Comparison of ENCODE assay signal across 21 cellular contexts in the genomic region with DNA sequence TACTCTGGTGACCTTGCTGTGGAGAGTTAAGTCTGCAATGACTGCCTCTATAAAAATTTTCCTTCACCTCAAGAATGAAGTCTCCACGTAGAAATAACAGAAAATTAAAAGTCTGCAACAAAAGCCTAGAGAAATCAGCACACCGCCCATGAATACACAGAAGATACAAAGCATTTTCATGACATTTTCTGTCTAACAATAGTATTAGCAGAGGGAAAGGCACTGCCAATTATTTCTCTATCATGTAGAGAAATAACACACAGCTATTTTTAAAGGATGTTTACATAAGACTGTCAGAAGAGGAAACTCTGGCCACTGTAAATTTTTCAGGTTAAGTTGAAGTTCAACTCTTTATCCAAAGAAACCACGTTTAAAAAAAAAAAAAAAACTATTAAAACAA.
A peak's percentile ranks its signal among the peaks of the same experiment; 100 is the strongest.
DNase-seq lines count a peak whose midpoint lies in the region; ATAC-seq and TF ChIP-seq lines count a peak whose summit lies in the region.
"Had no signal": no experiment of that assay in that cellular context is flagged by ENCODE, and none has a peak within 500 bp of the region (broad histone marks: within the 10 kb centered on the region; RNA-seq: fewer than 3 reads in every experiment).

No MANE protein-coding gene starts in this region.

- H3K27me3 ChIP-seq in right atrium auricular region: no peaks in the 10 kb centered on the region
- H3K27me3 ChIP-seq in hepatocyte: no peaks in the 10 kb centered on the region
- no peaks in the 10 kb centered on the region for H3K27me3 ChIP-seq in MM.1S (replicated peaks; ENCODE audit: insufficient read depth, low read length)
- H3K27me3 ChIP-seq: MG63, uterus had no signal

- no peak for TF ChIP-seq CTCF in right atrium auricular region (IDR thresholded peaks at IDR 0.05)
- no peak for TF ChIP-seq CTCF in astrocyte of the cerebellum (IDR thresholded peaks at IDR 0.05; ENCODE audit: low read depth, low read length, missing control alignments)
- TF ChIP-seq CTCF in hepatocyte (IDR thresholded peaks at IDR 0.05; ENCODE audit: poor library complexity): no peak
- no peak for TF ChIP-seq CTCF in mucosa of descending colon (IDR thresholded peaks at IDR 0.05)
- TF ChIP-seq CTCF in MM.1S (IDR thresholded peaks at IDR 0.05; ENCODE audit: low read length): no peak

- 47% methylated on average over 3 of the region's 3 CpGs for WGBS in hepatocyte (ENCODE audit: low lambda C conversion rate, missing lambda C conversion rate)

- H3K4me3 ChIP-seq in right atrium auricular region: no peak overlapping the region
- no peak overlapping the region for H3K4me3 ChIP-seq in astrocyte of the cerebellum (ENCODE audit: low read depth, low read length)
- H3K4me3 ChIP-seq in hepatocyte: no peak overlapping the region
- no peak overlapping the region for H3K4me3 ChIP-seq in mucosa of descending colon
- no peak overlapping the region for H3K4me3 ChIP-seq in MM.1S (ENCODE audit: low read length)
- H3K4me3 ChIP-seq: coronary artery, MG63, uterus had no signal

- H3K9ac ChIP-seq in MM.1S (ENCODE audit: low read length): no peak overlapping the region

- H3K36me3 ChIP-seq in right atrium auricular region (no peaks in the 10 kb centered on the region), hepatocyte (replicated peaks; ENCODE audit: insufficient read depth, low read depth) (no peaks in the 10 kb centered on the region), mucosa of descending colon (ENCODE audit: low read depth) (no peaks in the 10 kb centered on the region), MM.1S (replicated peaks; ENCODE audit: insufficient read depth, low read length) (no peaks in the 10 kb centered on the region)
- H3K36me3 ChIP-seq: MG63, uterus had no signal

- H3K79me2 ChIP-seq in hepatocyte (peaks cover 100% of the 10 kb centered on the region), MM.1S (ENCODE audit: low read length) (peaks cover 99% of the 10 kb centered on the region)

- H3K27ac ChIP-seq in right atrium auricular region (no peak overlapping the region), hepatocyte (no peak overlapping the region), MM.1S (ENCODE audit: low read length) (no peak overlapping the region)
- H3K27ac ChIP-seq: coronary artery, HL-60, uterus had no signal

- H3K9me3 ChIP-seq in right atrium auricular region: no peaks in the 10 kb centered on the region
- H3K9me3 ChIP-seq in hepatocyte (ENCODE audit: low read depth): no peaks in the 10 kb centered on the region
- H3K9me3 ChIP-seq in mucosa of descending colon: no peaks in the 10 kb centered on the region
- no peaks in the 10 kb centered on the region for H3K9me3 ChIP-seq in MM.1S (replicated peaks; ENCODE audit: insufficient read depth, low read length)
- H3K9me3 ChIP-seq: uterus had no signal

- ATAC-seq in Right ventricle myocardium superior (ENCODE audit: poor library complexity): peak; percentile 58
- ATAC-seq in mucosa of descending colon: no peak
- ATAC-seq: activated CD8-positive, alpha-beta memory T cell treated with anti-CD3 and anti-CD28 coated beads, Interleukin-2, amount 10 ng/mL, durations not matched to agents 7 days and 5 days had no signal

- H4K20me1 ChIP-seq in hepatocyte (ENCODE audit: insufficient read depth, poor library complexity, severe bottlenecking) (peaks cover 97% of the 10 kb centered on the region), MM.1S (ENCODE audit: insufficient read depth, low read length) (peaks cover 44% of the 10 kb centered on the region)

- H3F3A ChIP-seq in MM.1S (ENCODE audit: insufficient read depth, low read length): no peaks in the 10 kb centered on the region

- intact Hi-C loops in Right ventricle myocardium superior (cut with DNase I) (no loop called here), mucosa of descending colon (cut with DNase I, micrococcal nuclease) (no loop called here)

- in situ Hi-C loops in astrocyte of the cerebellum (cut with HindIII; ENCODE audit: low sequenced_read_pairs): no loop called here

- DNase-seq in Right ventricle myocardium superior (no peak), right atrium auricular region (ENCODE audit: low spot score) (no peak), astrocyte of the cerebellum (ENCODE audit: low read depth) (peak; percentile 6), hepatocyte (ENCODE audit: low spot score) (no peak), renal cortical epithelial cell (ENCODE audit: low read depth) (peak; percentile 25), mucosa of descending colon (no peak), MM.1S (no peak)
- no peak for DNase-seq in activated naive CD4-positive, alpha-beta T cell (lab: John Stamatoyannopoulos, UW)
- DNase-seq: activated CD4-positive, alpha-beta T cell treated with anti-CD3 and anti-CD28 coated beads, Interleukin-2, amount 10 ng/mL, durations not matched to agents 24 days and 14 days; activated CD8-positive, alpha-beta memory T cell treated with anti-CD3 and anti-CD28 coated beads, Interleukin-2, amount 10 ng/mL, durations not matched to agents 7 days and 5 days; foreskin fibroblast; kidney glomerular epithelial cell; MG63; midbrain; NCI-H1694 treated with DMSO at 0.1 percent for 48 hours; NCI-H774; OCI-M1; T-helper 1 cell; uterus had no signal

- H3K4me1 ChIP-seq in right atrium auricular region (peaks cover 0 to 49% of the 10 kb centered on the region in 2 donors), hepatocyte (ENCODE audit: insufficient read depth) (no peaks in the 10 kb centered on the region), mucosa of descending colon (ENCODE audit: low read depth) (peaks cover 11% of the 10 kb centered on the region), MM.1S (ENCODE audit: low read length) (no peaks in the 10 kb centered on the region)

- no peak overlapping the region for H2AFZ ChIP-seq in hepatocyte
- no peak overlapping the region for H2AFZ ChIP-seq in MM.1S (ENCODE audit: low read length)

- H3K4me2 ChIP-seq in hepatocyte (peak overlapping the region; percentile 13), MM.1S (ENCODE audit: low read depth, low read length) (no peak overlapping the region)

- H3K9me2 ChIP-seq in hepatocyte (replicated peaks; ENCODE audit: insufficient read depth): no peaks in the 10 kb centered on the region
- no peaks in the 10 kb centered on the region for H3K9me2 ChIP-seq in MM.1S (replicated peaks; ENCODE audit: insufficient read depth, low read length)

Comparison
In these comparisons a context has a peak if more than half of its experiments do, and no peak if none do; other contexts are left out.
1. DNase-seq: peak in astrocyte of the cerebellum (single experiment) and renal cortical epithelial cell (single experiment); none in Right ventricle myocardium superior (single experiment), right atrium auricular region (single experiment), hepatocyte (single experiment), activated naive CD4-positive, alpha-beta T cell (0 of 4), mucosa of descending colon (0 of 3) and MM.1S (single experiment).